Comparison of ENCODE assay signal across 6 cellular contexts in the genomic region with DNA sequence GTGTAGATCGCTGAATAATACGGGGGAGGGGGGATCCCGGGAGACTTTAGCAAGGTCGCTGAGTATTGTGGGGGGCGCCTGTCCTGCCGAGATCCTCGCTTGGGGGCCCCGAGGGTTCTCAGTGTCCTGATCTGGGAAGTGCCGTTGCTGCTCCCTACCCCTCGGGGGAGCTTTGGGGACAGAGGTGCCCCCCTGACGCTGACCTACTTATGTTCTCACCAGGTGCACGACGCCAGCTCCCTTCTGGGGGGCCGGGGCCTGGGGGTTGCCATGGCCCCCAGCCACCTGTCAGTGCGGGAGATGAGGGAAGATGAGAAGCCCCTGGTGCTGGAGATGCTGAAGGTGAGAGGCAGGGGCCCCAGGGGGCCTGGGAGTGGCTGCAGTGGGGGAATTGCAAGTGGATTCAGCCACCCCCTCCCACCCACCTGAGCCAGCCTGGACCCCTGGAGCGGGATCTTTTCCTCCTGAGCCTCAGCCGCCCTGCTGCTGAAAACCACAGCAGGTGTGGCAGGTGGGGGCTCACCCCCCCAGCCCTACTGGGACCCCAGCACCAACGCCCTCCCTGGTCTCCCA. TPM values are rescaled to one million over a fixed set of nuclear protein-coding genes. Genes with fewer than 3 reads are reported as not detected.
A peak's percentile ranks its signal among the peaks of the same experiment; 100 is the strongest.
DNase-seq lines count a peak whose midpoint lies in the region; ATAC-seq and TF ChIP-seq lines count a peak whose summit lies in the region.

No MANE protein-coding gene starts in this region.

- H3K27ac ChIP-seq in rectal smooth muscle tissue (ENCODE audit: low read depth, low read length) = peak overlapping the region; percentile 95

- H3K36me3 Mint-ChIP-seq in chondrocyte (ENCODE audit: low read depth) = no peaks in the 10 kb centered on the region

- peak overlapping the region; percentile 68 for H3K4me3 Mint-ChIP-seq in chondrocyte (ENCODE audit: unreplicated experiment)

- peaks cover 28% of the 10 kb centered on the region for H3K4me1 Mint-ChIP-seq in chondrocyte (ENCODE audit: low read depth)

- H3F3A ChIP-seq in Loucy (ENCODE audit: low read depth) = no peaks in the 10 kb centered on the region

- H3K27me3 Mint-ChIP-seq in chondrocyte (ENCODE audit: low read depth) = no peaks in the 10 kb centered on the region

- no peaks in the 10 kb centered on the region for H3K79me2 ChIP-seq in Loucy (ENCODE audit: insufficient read depth, low read length)

- H3K9ac ChIP-seq in Loucy (ENCODE audit: low read depth, low read length, poor library complexity, severe bottlenecking) = peak overlapping the region; percentile 77
- H3K9ac ChIP-seq in rectal smooth muscle tissue (ENCODE audit: low read length) = no peak overlapping the region

- H3K27me3 ChIP-seq in Loucy (ENCODE audit: insufficient read depth, low read length, poor library complexity, severe bottlenecking) (no peaks in the 10 kb centered on the region), rectal smooth muscle tissue (ENCODE audit: control insufficient read depth, insufficient read depth, low read length) (no peaks in the 10 kb centered on the region)

- H3K4me2 ChIP-seq in Loucy (ENCODE audit: low read depth, low read length, poor library complexity, severe bottlenecking) = peak overlapping the region; percentile 93

- H3K27ac Mint-ChIP-seq in chondrocyte (ENCODE audit: unreplicated experiment) = peak overlapping the region; percentile 91

- H2AFZ ChIP-seq in Loucy (ENCODE audit: low read length) = peak overlapping the region; percentile 89

- no peaks in the 10 kb centered on the region for H3K9me3 ChIP-seq in Loucy (ENCODE audit: insufficient read depth, low read depth, low read length)

- H3K4me1 ChIP-seq in Loucy (ENCODE audit: insufficient read depth, low read length, poor library complexity, severe bottlenecking) (peaks cover 19% of the 10 kb centered on the region), rectal smooth muscle tissue (ENCODE audit: control insufficient read depth, insufficient read depth, low read length) (peaks cover 34% of the 10 kb centered on the region)

- H3K36me3 ChIP-seq in Loucy (ENCODE audit: insufficient read depth, low read length) (no peaks in the 10 kb centered on the region), rectal smooth muscle tissue (ENCODE audit: control insufficient read depth, insufficient read depth, low read length) (peaks cover 3% of the 10 kb centered on the region)

- no peaks in the 10 kb centered on the region for H3K9me2 ChIP-seq in Loucy (replicated peaks; ENCODE audit: low read depth, low read length)

- H4K20me1 ChIP-seq in Loucy (ENCODE audit: insufficient read depth, low read length, poor library complexity, severe bottlenecking) = peaks cover 2% of the 10 kb centered on the region

- TF ChIP-seq CTCF in Loucy (conservative IDR thresholded peaks at IDR 0.05; ENCODE audit: low read length) (no peak), chondrocyte (IDR thresholded peaks at IDR 0.05) (no peak)

- peak overlapping the region; percentile 80 for H3K4me3 ChIP-seq in Loucy (ENCODE audit: low read length, poor library complexity, severe bottlenecking)
- H3K4me3 ChIP-seq in rectal smooth muscle tissue (ENCODE audit: low read length) = peak overlapping the region; percentile 70

- ATAC-seq in GM18909 (IDR thresholded peaks at IDR 0.05; ENCODE audit: poor library complexity, unreplicated experiment) (no peak), GM19463 (IDR thresholded peaks at IDR 0.05; ENCODE audit: unreplicated experiment) (no peak)

- DNase-seq in chondrocyte (ENCODE audit: low spot score) (no peak), T1000 (lab: John Stamatoyannopoulos, UW) (no peak)

- H3K9me3 Mint-ChIP-seq in chondrocyte (ENCODE audit: low read depth) = no peaks in the 10 kb centered on the region

RNA-seq across cellular contexts. Expression of a gene that starts 0.5 kb away (rescaled TPM):
- total RNA-seq in chondrocyte = 32.1 to 50.0 TPM (median 33.1 TPM) in 3 replicates

RNA-seq across cellular contexts. Expression of a gene that starts 2.7 kb away (rescaled TPM):
- total RNA-seq in chondrocyte = 33.6 to 50.0 TPM (median 34.5 TPM) in 3 replicates

RNA-seq across cellular contexts. Expression of a gene that starts 9.1 kb away (rescaled TPM):
- 9.1 to 9.7 TPM (median 9.4 TPM) in 3 replicates for total RNA-seq in chondrocyte

RNA-seq across cellular contexts. Expression of a gene that starts 21.0 kb away (rescaled TPM):
- total RNA-seq in chondrocyte = not detected in 3 replicates

RNA-seq across cellular contexts. Expression of a gene that starts 24.1 kb away (rescaled TPM):
- total RNA-seq in chondrocyte = 39.8 to 47.2 TPM (median 39.8 TPM) in 3 replicates
